Comparison of ENCODE assay signal across 1 cellular context in genomic region chr1:114154963-114155322, GRCh38.
TF ChIP-seq lines count a peak whose summit lies in the region.

No MANE protein-coding gene starts in this region.

TF ChIP-seq in endothelial cell of umbilical vein, 7 proteins besides CTCF, POLR2A, EP300 and RAD21 (continued from another document):
- TF ChIP-seq GATA2 (IDR thresholded peaks at IDR 0.05; ENCODE audit: insufficient read depth, insufficient read length, low read depth, low read length), result no peak
TF ChIP-seq in endothelial cell of umbilical vein: peak in this region for 2.
